16 cellular contexts compared by ENCODE assay signal in genomic region chr18:36471393-36471792, GRCh38.
"Had no signal": no experiment of that assay in that cellular context is flagged by ENCODE, and none has a peak within 500 bp of the region (broad histone marks: within the 10 kb centered on the region; RNA-seq: fewer than 3 reads in every experiment).

No MANE protein-coding gene starts in this region.

- H3K27me3 ChIP-seq: adrenal gland, upper lobe of left lung had no signal

- H3K4me1 Mint-ChIP-seq: memory B cell; stimulated activated naive B cell treated with anti-CD40 and anti-IgM and Interleukin-4, amounts not matched to agents 10 μg/mL and 1 μg/mL and 100 μg/mL, for 72 hours had no signal

- H3K4me3 ChIP-seq: adrenal gland, thoracic aorta, upper lobe of left lung had no signal

- ATAC-seq: activated naive CD4-positive, alpha-beta T cell treated with anti-CD3 and anti-CD28 coated beads, Interleukin-2, amount 50 U/mL, for 72 hours; left lobe of liver had no signal

- H3K36me3 ChIP-seq: adrenal gland, thoracic aorta, upper lobe of left lung had no signal

- H3K36me3 Mint-ChIP-seq: activated naive CD4-positive, alpha-beta T cell treated with anti-CD3 and anti-CD28 coated beads, Interleukin-2, amount 50 U/mL, for 72 hours; memory B cell; stimulated activated naive B cell treated with anti-CD40 and anti-IgM and Interleukin-4, amounts not matched to agents 10 μg/mL and 1 μg/mL and 100 μg/mL, for 72 hours had no signal

- H3K4me1 ChIP-seq: adrenal gland, upper lobe of left lung had no signal

- DNase-seq: activated CD4-positive, alpha-beta T cell treated with anti-CD3 and anti-CD28 coated beads for 1 hour; activated CD8-positive, alpha-beta memory T cell treated with anti-CD3 and anti-CD28 coated beads for 24 hours; activated gamma-delta T cell treated with Interleukin-2 at 50 U/mL for 16 hours; adrenal gland; foreskin fibroblast; glutamatergic neuron; stimulated activated naive B cell treated with anti-CD40 and anti-IgM and Interleukin-4, amounts not matched to agents 10 μg/mL and 1 μg/mL and 100 μg/mL, for 72 hours; SW 1271; T-helper 2 cell had no signal

- H3K9me3 Mint-ChIP-seq: activated naive CD4-positive, alpha-beta T cell treated with anti-CD3 and anti-CD28 coated beads, Interleukin-2, amount 50 U/mL, for 72 hours; memory B cell; stimulated activated naive B cell treated with anti-CD40 and anti-IgM and Interleukin-4, amounts not matched to agents 10 μg/mL and 1 μg/mL and 100 μg/mL, for 72 hours had no signal

- H3K4me3 Mint-ChIP-seq: memory B cell; stimulated activated naive B cell treated with anti-CD40 and anti-IgM and Interleukin-4, amounts not matched to agents 10 μg/mL and 1 μg/mL and 100 μg/mL, for 72 hours had no signal

- H3K9me3 ChIP-seq: adrenal gland, thoracic aorta, upper lobe of left lung had no signal

- H3K27ac ChIP-seq: adrenal gland, epithelial cell of prostate, thoracic aorta, upper lobe of left lung, VCaP had no signal

- H3K27ac Mint-ChIP-seq: activated naive CD4-positive, alpha-beta T cell treated with anti-CD3 and anti-CD28 coated beads, Interleukin-2, amount 50 U/mL, for 72 hours; memory B cell; stimulated activated naive B cell treated with anti-CD40 and anti-IgM and Interleukin-4, amounts not matched to agents 10 μg/mL and 1 μg/mL and 100 μg/mL, for 72 hours had no signal
